Comparison of ENCODE assay signal across 21 cellular contexts in genomic region chrX:151875270-151876026, GRCh38. TPM values are rescaled to one million over a fixed set of nuclear protein-coding genes. Genes with fewer than 3 reads are reported as not detected.
"Had no signal": no experiment of that assay in that cellular context is flagged by ENCODE, and none has a peak within 500 bp of the region (broad histone marks: within the 10 kb centered on the region; RNA-seq: fewer than 3 reads in every experiment).

No MANE protein-coding gene starts in this region.

- DNase-seq: activated CD4-positive, alpha-beta T cell treated with anti-CD3 and anti-CD28 coated beads, Interleukin-2, amount 10 ng/mL, durations not matched to agents 24 days and 14 days; activated CD8-positive, alpha-beta T cell treated with anti-CD3 and anti-CD28 coated beads for 36 hours; activated naive CD4-positive, alpha-beta T cell treated with anti-CD3 and anti-CD28 coated beads for 36 hours; activated T-cell treated with anti-CD3 and anti-CD28 coated beads, Interleukin-2, amount 50 U/mL, for 24 hours; effector CD8-positive, alpha-beta T cell; left cardiac atrium; midbrain; spleen; stimulated activated CD4-positive, alpha-beta T cell treated with anti-CD3 and anti-CD28 coated beads, Interleukin-4, amount 100 ng/mL, for 4 hours; T1000; upper lobe of right lung had no signal

- ATAC-seq: activated CD8-positive, alpha-beta T cell treated with anti-CD3 and anti-CD28 coated beads for 36 hours; left cardiac atrium; stimulated activated memory B cell treated with anti-CD40 and anti-IgM and Interleukin-4, amounts not matched to agents 10 μg/mL and 1 μg/mL and 100 μg/mL, for 72 hours; upper lobe of right lung had no signal

- H3K27ac ChIP-seq: cardiac muscle cell, esophagus muscularis mucosa, spleen, thoracic aorta, upper lobe of right lung had no signal

- H3K9me3 ChIP-seq: thoracic aorta, upper lobe of right lung had no signal

- H3K36me3 ChIP-seq: cardiac muscle cell, esophagus muscularis mucosa, spleen, thoracic aorta, upper lobe of right lung had no signal

- H3K27me3 ChIP-seq: cardiac muscle cell, esophagus muscularis mucosa, spleen, upper lobe of right lung had no signal

- H3K4me1 ChIP-seq: esophagus muscularis mucosa, spleen, upper lobe of right lung had no signal

- H3K4me3 ChIP-seq: cardiac muscle cell, esophagus muscularis mucosa, lung, spleen, thoracic aorta, upper lobe of right lung had no signal

RNA-seq across cellular contexts. Expression of gene MAGEA4, which starts 37.2 kb away (rescaled TPM):
- total RNA-seq: activated CD4-positive, alpha-beta T cell treated with anti-CD3 and anti-CD28 coated beads, Interleukin-2, amount 10 ng/mL, durations not matched to agents 24 days and 14 days; activated CD8-positive, alpha-beta T cell treated with anti-CD3 and anti-CD28 coated beads for 36 hours; activated naive CD4-positive, alpha-beta T cell treated with anti-CD3 and anti-CD28 coated beads for 36 hours; activated T-helper 2 cell treated with anti-CD3 and anti-CD28 coated beads, Interferon-gamma antibody, Interleukin-2, Interleukin-4, amounts not matched to agents 10 μg/mL and 5 μg/mL and 100 μg/mL, durations not matched to agents 14 hours and 24 hours and 36 hours; cardiac muscle cell; chondrocyte; esophagus muscularis mucosa; glomerular endothelial cell; left cardiac atrium; lung; renal cortical epithelial cell; spleen; T-helper 1 cell treated with Interleukin-12 subunit alpha and Interleukin-12 subunit beta and Interleukin-4 antibody, amounts not matched to agents 30 ng/mL and 1 ng/mL, for 36 hours; thoracic aorta; upper lobe of right lung had no signal
- polyA plus RNA-seq: cardiac muscle cell, lung, spleen had no signal
